In genomic region chr9:137129456-137130175, GRCh38 we compare ENCODE assay signal across 2 cellular contexts.
TF ChIP-seq lines count a peak whose summit lies in the region.

No MANE protein-coding gene starts in this region.

TF ChIP-seq in HEK293T, 16 proteins besides CTCF, POLR2A, EP300 and RAD21 (continued from another document):
- no peak for TF ChIP-seq FOXK2 (IDR thresholded peaks at IDR 0.05)
- no peak for TF ChIP-seq TARDBP (IDR thresholded peaks at IDR 0.05)
- TF ChIP-seq, protein P1, sequence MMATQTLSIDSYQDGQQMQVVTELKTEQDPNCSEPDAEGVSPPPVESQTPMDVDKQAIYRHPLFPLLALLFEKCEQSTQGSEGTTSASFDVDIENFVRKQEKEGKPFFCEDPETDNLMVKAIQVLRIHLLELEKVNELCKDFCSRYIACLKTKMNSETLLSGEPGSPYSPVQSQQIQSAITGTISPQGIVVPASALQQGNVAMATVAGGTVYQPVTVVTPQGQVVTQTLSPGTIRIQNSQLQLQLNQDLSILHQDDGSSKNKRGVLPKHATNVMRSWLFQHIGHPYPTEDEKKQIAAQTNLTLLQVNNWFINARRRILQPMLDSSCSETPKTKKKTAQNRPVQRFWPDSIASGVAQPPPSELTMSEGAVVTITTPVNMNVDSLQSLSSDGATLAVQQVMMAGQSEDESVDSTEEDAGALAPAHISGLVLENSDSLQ (IDR thresholded peaks at IDR 0.05): no peak

TF ChIP-seq in SK-N-SH, 30 proteins besides CTCF, POLR2A, EP300 and RAD21 (continued from another document):
- no peak for TF ChIP-seq USF1 (IDR thresholded peaks at IDR 0.05; ENCODE audit: borderline replicate concordance, low read depth)
- no peak for TF ChIP-seq MEF2A (IDR thresholded peaks at IDR 0.05; ENCODE audit: borderline replicate concordance, low read depth)
- TF ChIP-seq YY1 (IDR thresholded peaks at IDR 0.05; ENCODE audit: low read depth): peak; percentile 92
- peak; percentile 19 for TF ChIP-seq CHD2 (IDR thresholded peaks at IDR 0.05; ENCODE audit: low read length, partially characterized antibody)
- TF ChIP-seq NFIC (IDR thresholded peaks at IDR 0.05; ENCODE audit: borderline replicate concordance): no peak
- TF ChIP-seq SIN3A (IDR thresholded peaks at IDR 0.05; ENCODE audit: borderline replicate concordance, low read depth, low read length): peak; percentile 65; the same call in 1 of the 2 replicates
- peak; percentile 39; the same call in 1 of the 2 replicates for TF ChIP-seq MAX (IDR thresholded peaks at IDR 0.05; ENCODE audit: low read depth)
- no peak for TF ChIP-seq RCOR1 (IDR thresholded peaks at IDR 0.05; ENCODE audit: low read length)
- TF ChIP-seq TEAD4 (IDR thresholded peaks at IDR 0.05; ENCODE audit: borderline replicate concordance, insufficient read depth): no peak
- TF ChIP-seq ELF1 (IDR thresholded peaks at IDR 0.05): no peak
- TF ChIP-seq, protein P2, sequence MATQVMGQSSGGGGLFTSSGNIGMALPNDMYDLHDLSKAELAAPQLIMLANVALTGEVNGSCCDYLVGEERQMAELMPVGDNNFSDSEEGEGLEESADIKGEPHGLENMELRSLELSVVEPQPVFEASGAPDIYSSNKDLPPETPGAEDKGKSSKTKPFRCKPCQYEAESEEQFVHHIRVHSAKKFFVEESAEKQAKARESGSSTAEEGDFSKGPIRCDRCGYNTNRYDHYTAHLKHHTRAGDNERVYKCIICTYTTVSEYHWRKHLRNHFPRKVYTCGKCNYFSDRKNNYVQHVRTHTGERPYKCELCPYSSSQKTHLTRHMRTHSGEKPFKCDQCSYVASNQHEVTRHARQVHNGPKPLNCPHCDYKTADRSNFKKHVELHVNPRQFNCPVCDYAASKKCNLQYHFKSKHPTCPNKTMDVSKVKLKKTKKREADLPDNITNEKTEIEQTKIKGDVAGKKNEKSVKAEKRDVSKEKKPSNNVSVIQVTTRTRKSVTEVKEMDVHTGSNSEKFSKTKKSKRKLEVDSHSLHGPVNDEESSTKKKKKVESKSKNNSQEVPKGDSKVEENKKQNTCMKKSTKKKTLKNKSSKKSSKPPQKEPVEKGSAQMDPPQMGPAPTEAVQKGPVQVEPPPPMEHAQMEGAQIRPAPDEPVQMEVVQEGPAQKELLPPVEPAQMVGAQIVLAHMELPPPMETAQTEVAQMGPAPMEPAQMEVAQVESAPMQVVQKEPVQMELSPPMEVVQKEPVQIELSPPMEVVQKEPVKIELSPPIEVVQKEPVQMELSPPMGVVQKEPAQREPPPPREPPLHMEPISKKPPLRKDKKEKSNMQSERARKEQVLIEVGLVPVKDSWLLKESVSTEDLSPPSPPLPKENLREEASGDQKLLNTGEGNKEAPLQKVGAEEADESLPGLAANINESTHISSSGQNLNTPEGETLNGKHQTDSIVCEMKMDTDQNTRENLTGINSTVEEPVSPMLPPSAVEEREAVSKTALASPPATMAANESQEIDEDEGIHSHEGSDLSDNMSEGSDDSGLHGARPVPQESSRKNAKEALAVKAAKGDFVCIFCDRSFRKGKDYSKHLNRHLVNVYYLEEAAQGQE (IDR thresholded peaks at IDR 0.05; ENCODE audit: low read depth, low read length): 0 out of 2 replicates have a peak, but pooled peaks have one; percentile 6
- TF ChIP-seq TCF12 (IDR thresholded peaks at IDR 0.05): no peak
- TF ChIP-seq EZH2phosphoT487 (IDR thresholded peaks at IDR 0.05; ENCODE audit: borderline replicate concordance, low read depth): no peak
- TF ChIP-seq ZBTB33 (IDR thresholded peaks at IDR 0.05; ENCODE audit: borderline replicate concordance, low read depth): no peak
TF ChIP-seq in SK-N-SH: peak in this region for 9.
